ENCODE assay signal across 8 cellular contexts in genomic region chr3:128698211-128699011, GRCh38. TPM values are rescaled to one million over a fixed set of nuclear protein-coding genes. Genes with fewer than 3 reads are reported as not detected.
DNase-seq lines count a peak whose midpoint lies in the region; ATAC-seq and TF ChIP-seq lines count a peak whose summit lies in the region.

No MANE protein-coding gene starts in this region.

- TF ChIP-seq POLR2A in transverse colon (IDR thresholded peaks at IDR 0.05) = peak; percentile 7

- no peaks in the 10 kb centered on the region for H3K36me3 ChIP-seq in transverse colon

- H3K27me3 Mint-ChIP-seq in HFFc6 (ENCODE audit: insufficient read depth) = peaks cover 5% of the 10 kb centered on the region

- DNase-seq in AG08396 (ENCODE audit: low spot score) = peak; percentile 71
- DNase-seq in HFFc6 = no peak
- peak; percentile 47 for DNase-seq in activated T-cell treated with anti-CD3 and anti-CD28 coated beads, Interleukin-2, amount 50 U/mL, for 1 hour
- peak; percentile 46 for DNase-seq in transverse colon
- no peak for DNase-seq in central memory CD4-positive, alpha-beta T cell

- no peaks in the 10 kb centered on the region for H3K9me3 Mint-ChIP-seq in HFFc6

- in situ Hi-C loops in transverse colon (cut with MboI; ENCODE audit: low pct_ligation_motif_present in 1 of 4, low pct_unique_long_range_greater_than_20kb in 1 of 4, low sequenced_read_pairs in 3 of 4) = loop anchor here in 1 of 4 donors (25.0 kb wide), 1 partner anchor 89 kb away; no protein-coding TSS in a partner anchor

- H3K4me1 Mint-ChIP-seq in HFFc6 (ENCODE audit: low read depth) = peaks cover 13% of the 10 kb centered on the region

- intact Hi-C loops in transverse colon (cut with DNase I; ENCODE audit: low total_unique reads) = no loop called here

- peaks cover 43% of the 10 kb centered on the region for H3K4me1 ChIP-seq in mononuclear cell (ENCODE audit: insufficient read depth, low read length)
- peaks cover 0 to 10% (median 2%) of the 10 kb centered on the region in 4 donors for H3K4me1 ChIP-seq in transverse colon

- H3K27ac ChIP-seq in transverse colon = peak overlapping the region; percentile 58 to 86 (median 78)

- peak overlapping the region; percentile 87 for H3K4me3 Mint-ChIP-seq in HFFc6

- peak overlapping the region; percentile 41 for H3K4me3 ChIP-seq in mononuclear cell (ENCODE audit: low read length)
- H3K4me3 ChIP-seq in transverse colon = peak overlapping the region; percentile 45 to 61 (median 54)

- H3K27me3 ChIP-seq in mononuclear cell (ENCODE audit: insufficient read depth, low read length) = no peaks in the 10 kb centered on the region
- H3K27me3 ChIP-seq in transverse colon = no peaks in the 10 kb centered on the region

- ATAC-seq in esophagus mucosa (peak; percentile 70), HG03196 (IDR thresholded peaks at IDR 0.05; ENCODE audit: unreplicated experiment) (no peak)

- no peaks in the 10 kb centered on the region for H3K36me3 Mint-ChIP-seq in HFFc6 (ENCODE audit: low read depth)

- H3K9me3 ChIP-seq in mononuclear cell (ENCODE audit: low read depth, low read length) = no peaks in the 10 kb centered on the region
- no peaks in the 10 kb centered on the region for H3K9me3 ChIP-seq in transverse colon

- TF ChIP-seq CTCF in HFFc6 (IDR thresholded peaks at IDR 0.05) (no peak), transverse colon (IDR thresholded peaks at IDR 0.05) (no peak)

- 5% methylated on average over 39 of the region's 53 CpGs; no CpG with 5 or more reads in 1 of the 2 donors for WGBS in transverse colon (ENCODE audit: low coverage in 1 of 2), 2 donors

- no peak overlapping the region for H3K27ac Mint-ChIP-seq in HFFc6

- TF ChIP-seq EP300 in transverse colon (IDR thresholded peaks at IDR 0.05; ENCODE audit: low read depth) = no peak

RNA-seq across cellular contexts. Expression of gene RAB7A, which starts 27.6 kb away (rescaled TPM):
- 100 to 1,000 TPM; 311 to 355 (median 323) TPM for total RNA-seq in HFFc6 (2021; fragmentation: NEBNext Ultra II Directional; extraction: Animal tissue kit (Norgen Biotek cat#: 25700))
- 231 TPM for total RNA-seq in esophagus mucosa
- 62.0 TPM for total RNA-seq in mononuclear cell
- 100 to 1,000 TPM in 2 of 4 donors, 10 to 100 TPM in 2; 45.0 to 121 (median 101) TPM for total RNA-seq in transverse colon

RNA-seq across cellular contexts. Expression of gene RPN1, which starts 47.8 kb away (rescaled TPM):
- total RNA-seq in HFFc6 (2021; fragmentation: NEBNext Ultra II Directional; extraction: Animal tissue kit (Norgen Biotek cat#: 25700)) = 100 to 1,000 TPM; 277 to 332 (median 315) TPM
- total RNA-seq in esophagus mucosa = 108 TPM
- total RNA-seq in mononuclear cell = 164 TPM
- total RNA-seq in transverse colon = 100 to 1,000 TPM; 125 to 184 (median 143) TPM

Comparison
In these comparisons a context has a peak if more than half of its experiments do, and no peak if none do; other contexts are left out.
1. DNase-seq: peak in AG08396 (single experiment), activated T-cell treated with anti-CD3 and anti-CD28 coated beads, Interleukin-2, amount 50 U/mL, for 1 hour (single experiment) and transverse colon (single experiment); none in HFFc6 (single experiment) and central memory CD4-positive, alpha-beta T cell (single experiment).